Comparison of ENCODE assay signal across 2 cellular contexts in genomic region chr1:156639601-156640101, GRCh38.
A peak's percentile ranks its signal among the peaks of the same experiment; 100 is the strongest.
TF ChIP-seq lines count a peak whose summit lies in the region.

No MANE protein-coding gene starts in this region.

TF ChIP-seq in A549, 52 proteins besides CTCF, POLR2A, EP300 and RAD21:
- no peak for TF ChIP-seq HOXB13 (CRISPR knock-in tag; IDR thresholded peaks at IDR 0.05; ENCODE audit: low read depth)
- no peak for TF ChIP-seq MAZ (IDR thresholded peaks at IDR 0.05; ENCODE audit: borderline replicate concordance, low read depth, low read length)
- no peak for TF ChIP-seq ATOH8 (CRISPR knock-in tag; IDR thresholded peaks at IDR 0.05; ENCODE audit: low read depth)
- TF ChIP-seq PHF8 (IDR thresholded peaks at IDR 0.05; ENCODE audit: borderline replicate concordance, low read depth): no peak
- TF ChIP-seq POLR2AphosphoS2 (conservative IDR thresholded peaks at IDR 0.05; ENCODE audit: low read length): peak; percentile 68; the same call in 1 of the 2 replicates
- TF ChIP-seq NR3C1 (IDR thresholded peaks at IDR 0.05): no peak

TF ChIP-seq in HCT116, 20 proteins besides CTCF, POLR2A, EP300 and RAD21:
- no peak; the same call in 1 of the 2 replicates for TF ChIP-seq ATF3 (IDR thresholded peaks at IDR 0.05)
- no peak for TF ChIP-seq YY1 (IDR thresholded peaks at IDR 0.05; ENCODE audit: extremely low read depth, insufficient replicate concordance, low read depth, low read length)
- peak; percentile 27; the same call in 1 of the 2 replicates for TF ChIP-seq FOSL1 (IDR thresholded peaks at IDR 0.05; ENCODE audit: low read depth)
- no peak for TF ChIP-seq EZH2 (IDR thresholded peaks at IDR 0.05)
- TF ChIP-seq SP1 (IDR thresholded peaks at IDR 0.05; ENCODE audit: low read depth): peak; percentile 15; the same call in 1 of the 2 replicates
- TF ChIP-seq EGR1 (IDR thresholded peaks at IDR 0.05; ENCODE audit: low read depth): no peak
- TF ChIP-seq ELF1 (IDR thresholded peaks at IDR 0.05; ENCODE audit: borderline replicate concordance, low read depth): no peak; the same call in 1 of the 2 replicates
- TF ChIP-seq POLR2AphosphoS5 (IDR thresholded peaks at IDR 0.05; ENCODE audit: low read depth, low read length): peak; percentile 65
- no peak; the same call in 1 of the 2 replicates for TF ChIP-seq SIN3A (IDR thresholded peaks at IDR 0.05; ENCODE audit: low read depth)
- TF ChIP-seq MAX (IDR thresholded peaks at IDR 0.05): 0 out of 2 replicates have a peak, but pooled peaks have one; percentile 40
- TF ChIP-seq JUND (IDR thresholded peaks at IDR 0.05): peak; percentile 47
- TF ChIP-seq CBX3 (IDR thresholded peaks at IDR 0.05; ENCODE audit: low read depth): peak; percentile 39; the same call in 1 of the 2 replicates
- no peak for TF ChIP-seq ZBTB33 (IDR thresholded peaks at IDR 0.05; ENCODE audit: extremely low read depth, insufficient replicate concordance, low read length)
- no peak for TF ChIP-seq ZFX (IDR thresholded peaks at IDR 0.05)
- no peak for TF ChIP-seq SRF (IDR thresholded peaks at IDR 0.05; ENCODE audit: low read depth)
- no peak for TF ChIP-seq TCF7L2 (IDR thresholded peaks at IDR 0.05; ENCODE audit: borderline replicate concordance, extremely low read depth, insufficient read depth, insufficient read length)
- TF ChIP-seq ZNF274 (IDR thresholded peaks at IDR 0.05; ENCODE audit: low read depth, low read length): no peak
- TF ChIP-seq CEBPB (IDR thresholded peaks at IDR 0.05; ENCODE audit: low read depth): no peak
- no peak for TF ChIP-seq EZH2phosphoT487 (IDR thresholded peaks at IDR 0.05; ENCODE audit: borderline replicate concordance)
- no peak for TF ChIP-seq REST (IDR thresholded peaks at IDR 0.05; ENCODE audit: low read depth)
